1 cellular context compared by ENCODE assay signal in genomic region chr17:21041753-21042433, GRCh38.
TF ChIP-seq lines count a peak whose summit lies in the region.

No MANE protein-coding gene starts in this region.

TF ChIP-seq in HepG2, 621 proteins besides CTCF, POLR2A, EP300 and RAD21 (continued from another document and continues in another):
- TF ChIP-seq ZNF18 (CRISPR knock-in tag; IDR thresholded peaks at IDR 0.05; ENCODE audit: insufficient replicate concordance) (peak; percentile 30), ZNF619 (CRISPR knock-in tag; IDR thresholded peaks at IDR 0.05) (no peak), LRRFIP1 (CRISPR knock-in tag; conservative IDR thresholded peaks at IDR 0.05) (no peak), E2F2 (CRISPR knock-in tag; IDR thresholded peaks at IDR 0.05; ENCODE audit: borderline replicate concordance) (no peak), KLF16 (CRISPR knock-in tag; IDR thresholded peaks at IDR 0.05) (peak in 1 of 2 experiments; percentile 38; a peak in 1 of 4 replicates), PRPF4 (IDR thresholded peaks at IDR 0.05; ENCODE audit: low read depth, low read length, poor library complexity, severe bottlenecking) (no peak), SKIL (CRISPR knock-in tag; IDR thresholded peaks at IDR 0.05; ENCODE audit: borderline replicate concordance) (0 out of 2 replicates have a peak, but pooled peaks have one; percentile 18), MAFK (conservative IDR thresholded peaks at IDR 0.05 in 1 of 2, IDR thresholded peaks at IDR 0.05 in 1 of 2; ENCODE audit: low read length in 2 of 2) (no peak), RFX3 (CRISPR knock-in tag; IDR thresholded peaks at IDR 0.05) (no peak), HDAC1 (CRISPR knock-in tag; IDR thresholded peaks at IDR 0.05) (peak; percentile 42; the same call in 1 of the 2 replicates), YY1 (IDR thresholded peaks at IDR 0.05; ENCODE audit: insufficient read depth, insufficient replicate concordance, low read depth, low read length) (peak; percentile 8), CCDC6 (CRISPR knock-in tag; IDR thresholded peaks at IDR 0.05) (no peak), CEBPG (CRISPR knock-in tag; IDR thresholded peaks at IDR 0.05) (no peak), NONO (IDR thresholded peaks at IDR 0.05) (no peak), NONO (CRISPR knock-in tag; conservative IDR thresholded peaks at IDR 0.05) (no peak; the same call in 1 of the 2 replicates), HOXA7 (CRISPR knock-in tag; IDR thresholded peaks at IDR 0.05) (no peak), MAZ (IDR thresholded peaks at IDR 0.05; ENCODE audit: borderline replicate concordance, low read depth, low read length) (no peak), MAZ (CRISPR knock-in tag; IDR thresholded peaks at IDR 0.05; ENCODE audit: low read depth) (peak; percentile 50; the same call in 1 of the 2 replicates), ARNT2 (CRISPR knock-in tag; IDR thresholded peaks at IDR 0.05; ENCODE audit: low read depth) (no peak), AKNA (CRISPR knock-in tag; IDR thresholded peaks at IDR 0.05; ENCODE audit: borderline replicate concordance) (no peak), SUZ12 (IDR thresholded peaks at IDR 0.05; ENCODE audit: low read depth, low read length) (no peak), RFX1 (IDR thresholded peaks at IDR 0.05) (no peak), FOXJ3 (CRISPR knock-in tag; IDR thresholded peaks at IDR 0.05; ENCODE audit: borderline replicate concordance) (no peak), IKZF4 (CRISPR knock-in tag; IDR thresholded peaks at IDR 0.05; ENCODE audit: borderline replicate concordance, low read depth, not compliant biosample characterization) (no peak), ZBTB25 (CRISPR knock-in tag; IDR thresholded peaks at IDR 0.05) (no peak), PCBP1 (IDR thresholded peaks at IDR 0.05; ENCODE audit: borderline replicate concordance, low read depth, low read length) (no peak), RFXAP (CRISPR knock-in tag; IDR thresholded peaks at IDR 0.05; ENCODE audit: borderline replicate concordance) (no peak), GTF3A (CRISPR knock-in tag; conservative IDR thresholded peaks at IDR 0.05) (no peak), KLF12 (CRISPR knock-in tag; IDR thresholded peaks at IDR 0.05; ENCODE audit: borderline replicate concordance) (no peak; the same call in none of the 2 replicates), KDM2A (CRISPR knock-in tag; IDR thresholded peaks at IDR 0.05; ENCODE audit: borderline replicate concordance, low read depth) (peak; percentile 80; the same call in 1 of the 2 replicates), ZFAT (CRISPR knock-in tag; conservative IDR thresholded peaks at IDR 0.05) (no peak), HMG20B (CRISPR knock-in tag; conservative IDR thresholded peaks at IDR 0.05) (no peak), ZNF687 (CRISPR knock-in tag; IDR thresholded peaks at IDR 0.05) (peak; percentile 50), TBX2 (CRISPR knock-in tag; IDR thresholded peaks at IDR 0.05; ENCODE audit: borderline replicate concordance) (no peak), ETV5 (CRISPR knock-in tag; IDR thresholded peaks at IDR 0.05; ENCODE audit: borderline replicate concordance) (peak; percentile 84), POGK (CRISPR knock-in tag; conservative IDR thresholded peaks at IDR 0.05) (peak; percentile 70; the same call in 1 of the 2 replicates), GATA4 (IDR thresholded peaks at IDR 0.05; ENCODE audit: borderline replicate concordance, low read depth) (no peak), ZNF496 (CRISPR knock-in tag; IDR thresholded peaks at IDR 0.05; ENCODE audit: insufficient replicate concordance) (no peak), GABPB1 (CRISPR knock-in tag; IDR thresholded peaks at IDR 0.05) (peak; percentile 90), SPEN (CRISPR knock-in tag; IDR thresholded peaks at IDR 0.05; ENCODE audit: low read depth) (no peak), ZFP37 (CRISPR knock-in tag; IDR thresholded peaks at IDR 0.05; ENCODE audit: borderline replicate concordance) (no peak), HNRNPK (IDR thresholded peaks at IDR 0.05; ENCODE audit: low read depth, low read length, poor library complexity, severe bottlenecking) (peak; percentile 81), ZNF773 (CRISPR knock-in tag; IDR thresholded peaks at IDR 0.05; ENCODE audit: borderline replicate concordance) (no peak), NFKB2 (CRISPR knock-in tag; IDR thresholded peaks at IDR 0.05; ENCODE audit: borderline replicate concordance) (peak; percentile 13; the same call in 1 of the 2 replicates), ZNF468 (CRISPR knock-in tag; IDR thresholded peaks at IDR 0.05) (no peak)
